ENCODE assay signal across 27 cellular contexts in genomic region chr2:18753722-18754121, GRCh38.
"Had no signal": no experiment of that assay in that cellular context is flagged by ENCODE, and none has a peak within 500 bp of the region (broad histone marks: within the 10 kb centered on the region; RNA-seq: fewer than 3 reads in every experiment).

No MANE protein-coding gene starts in this region.

- H3K27me3 ChIP-seq: stomach, suprapubic skin, testis, thyroid gland, tibial artery, tibial nerve, transverse colon, upper lobe of left lung, upper lobe of right lung, uterus, vagina had no signal

- H3K9me3 Mint-ChIP-seq: stimulated activated effector memory CD8-positive, alpha-beta T cell treated with anti-CD3 and anti-CD28 coated beads, Interleukin-12 subunit alpha, Interleukin-12 subunit beta, amount 100 ng/mL, for 72 hours; stimulated activated memory B cell treated with anti-CD40 and anti-IgM and Interleukin-4, amounts not matched to agents 10 μg/mL and 1 μg/mL and 100 μg/mL, for 72 hours; stimulated activated naive B cell treated with anti-CD40 and anti-IgM and Interleukin-4, amounts not matched to agents 10 μg/mL and 1 μg/mL and 100 μg/mL, for 72 hours; stimulated activated naive CD8-positive, alpha-beta T cell treated with anti-CD3 and anti-CD28 coated beads, Interleukin-15, amount 100 ng/mL, for 72 hours; stimulated activated naive CD8-positive, alpha-beta T cell treated with anti-CD3 and anti-CD28 coated beads, Interleukin-15, Interleukin-2, amounts not matched to agents 100 ng/mL and 50 ng/mL, for 24 hours had no signal

- H3K4me3 Mint-ChIP-seq: stimulated activated effector memory CD8-positive, alpha-beta T cell treated with anti-CD3 and anti-CD28 coated beads, Interleukin-12 subunit alpha, Interleukin-12 subunit beta, amount 100 ng/mL, for 72 hours; stimulated activated memory B cell treated with anti-CD40 and anti-IgM and Interleukin-4, amounts not matched to agents 10 μg/mL and 1 μg/mL and 100 μg/mL, for 72 hours; stimulated activated naive B cell treated with anti-CD40 and anti-IgM and Interleukin-4, amounts not matched to agents 10 μg/mL and 1 μg/mL and 100 μg/mL, for 72 hours; stimulated activated naive CD8-positive, alpha-beta T cell treated with anti-CD3 and anti-CD28 coated beads, Interleukin-15, amount 100 ng/mL, for 72 hours; stimulated activated naive CD8-positive, alpha-beta T cell treated with anti-CD3 and anti-CD28 coated beads, Interleukin-15, Interleukin-2, amounts not matched to agents 100 ng/mL and 50 ng/mL, for 24 hours; type B pancreatic cell had no signal

- H3K9me3 ChIP-seq: stomach, suprapubic skin, testis, thoracic aorta, thyroid gland, tibial artery, tibial nerve, transverse colon, upper lobe of left lung, upper lobe of right lung, uterus, vagina had no signal

- H3K27ac ChIP-seq: stomach, suprapubic skin, testis, thoracic aorta, thyroid gland, tibial artery, tibial nerve, transverse colon, upper lobe of left lung, upper lobe of right lung, uterus, vagina had no signal

- ATAC-seq: stimulated activated memory B cell treated with anti-CD40 and anti-IgM and Interleukin-4, amounts not matched to agents 10 μg/mL and 1 μg/mL and 100 μg/mL, for 72 hours; stimulated activated naive B cell treated with anti-CD40 and anti-IgM and Interleukin-4, amounts not matched to agents 10 μg/mL and 1 μg/mL and 100 μg/mL, for 72 hours; stimulated activated naive CD8-positive, alpha-beta T cell treated with anti-CD3 and anti-CD28 coated beads, Interleukin-15, amount 100 ng/mL, for 72 hours; stimulated activated naive CD8-positive, alpha-beta T cell treated with anti-CD3 and anti-CD28 coated beads, Interleukin-15, Interleukin-2, amounts not matched to agents 100 U/mL and 50 U/mL, for 24 hours; upper lobe of right lung had no signal

- H3K36me3 ChIP-seq: stomach, suprapubic skin, thoracic aorta, thyroid gland, tibial artery, tibial nerve, transverse colon, upper lobe of left lung, upper lobe of right lung, uterus, vagina had no signal

- H3K4me1 ChIP-seq: upper lobe of left lung, upper lobe of right lung, uterus, vagina had no signal

- H3K27ac Mint-ChIP-seq: stimulated activated effector memory CD8-positive, alpha-beta T cell treated with anti-CD3 and anti-CD28 coated beads, Interleukin-12 subunit alpha, Interleukin-12 subunit beta, amount 100 ng/mL, for 72 hours; stimulated activated memory B cell treated with anti-CD40 and anti-IgM and Interleukin-4, amounts not matched to agents 10 μg/mL and 1 μg/mL and 100 μg/mL, for 72 hours; stimulated activated naive B cell treated with anti-CD40 and anti-IgM and Interleukin-4, amounts not matched to agents 10 μg/mL and 1 μg/mL and 100 μg/mL, for 72 hours; stimulated activated naive CD8-positive, alpha-beta T cell treated with anti-CD3 and anti-CD28 coated beads, Interleukin-15, amount 100 ng/mL, for 72 hours; stimulated activated naive CD8-positive, alpha-beta T cell treated with anti-CD3 and anti-CD28 coated beads, Interleukin-15, Interleukin-2, amounts not matched to agents 100 ng/mL and 50 ng/mL, for 24 hours; type B pancreatic cell had no signal

- H3K4me1 Mint-ChIP-seq: stimulated activated effector memory CD8-positive, alpha-beta T cell treated with anti-CD3 and anti-CD28 coated beads, Interleukin-12 subunit alpha, Interleukin-12 subunit beta, amount 100 ng/mL, for 72 hours; stimulated activated memory B cell treated with anti-CD40 and anti-IgM and Interleukin-4, amounts not matched to agents 10 μg/mL and 1 μg/mL and 100 μg/mL, for 72 hours; stimulated activated naive B cell treated with anti-CD40 and anti-IgM and Interleukin-4, amounts not matched to agents 10 μg/mL and 1 μg/mL and 100 μg/mL, for 72 hours; stimulated activated naive CD8-positive, alpha-beta T cell treated with anti-CD3 and anti-CD28 coated beads, Interleukin-15, amount 100 ng/mL, for 72 hours had no signal

- H3K36me3 Mint-ChIP-seq: stimulated activated effector memory CD8-positive, alpha-beta T cell treated with anti-CD3 and anti-CD28 coated beads, Interleukin-12 subunit alpha, Interleukin-12 subunit beta, amount 100 ng/mL, for 72 hours; stimulated activated memory B cell treated with anti-CD40 and anti-IgM and Interleukin-4, amounts not matched to agents 10 μg/mL and 1 μg/mL and 100 μg/mL, for 72 hours; type B pancreatic cell had no signal

- H3K4me3 ChIP-seq: stomach, suprapubic skin, testis, thoracic aorta, thyroid gland, tibial artery, tibial nerve, transverse colon, upper lobe of left lung, upper lobe of right lung, uterus, vagina had no signal

- H3K27me3 Mint-ChIP-seq: stimulated activated memory B cell treated with anti-CD40 and anti-IgM and Interleukin-4, amounts not matched to agents 10 μg/mL and 1 μg/mL and 100 μg/mL, for 72 hours; stimulated activated naive B cell treated with anti-CD40 and anti-IgM and Interleukin-4, amounts not matched to agents 10 μg/mL and 1 μg/mL and 100 μg/mL, for 72 hours; stimulated activated naive CD8-positive, alpha-beta T cell treated with anti-CD3 and anti-CD28 coated beads, Interleukin-15, amount 100 ng/mL, for 72 hours; stimulated activated naive CD8-positive, alpha-beta T cell treated with anti-CD3 and anti-CD28 coated beads, Interleukin-15, Interleukin-2, amounts not matched to agents 100 ng/mL and 50 ng/mL, for 24 hours had no signal

- DNase-seq: stimulated activated CD4-positive, alpha-beta T cell treated with anti-CD3 and anti-CD28 coated beads, Interleukin-2, amount 100 ng/mL, for 48 hours; stimulated activated CD4-positive, alpha-beta T cell treated with anti-CD3 and anti-CD28 coated beads, Interleukin-4, amount 100 ng/mL, for 1 hour; stimulated activated CD4-positive, alpha-beta T cell treated with anti-CD3 and anti-CD28 coated beads, Interleukin-4, amount 100 ng/mL, for 24 hours; stimulated activated CD4-positive, alpha-beta T cell treated with anti-CD3 and anti-CD28 coated beads, Interleukin-4, amount 100 ng/mL, for 4 hours; stimulated activated CD8-positive, alpha-beta memory T cell treated with anti-CD3 and anti-CD28 coated beads, Interleukin-4, amount 100 ng/mL, for 48 hours; stimulated activated naive B cell treated with anti-CD40 and anti-IgM and Interleukin-4, amounts not matched to agents 10 μg/mL and 1 μg/mL and 100 μg/mL, for 72 hours; stimulated activated naive CD4-positive, alpha-beta T cell; stimulated activated naive CD4-positive, alpha-beta T cell treated with Interleukin-2 at 50 U/mL for 16 hours; stimulated activated naive CD8-positive, alpha-beta T cell treated with anti-CD3 and anti-CD28 coated beads, Interleukin-15, amount 100 ng/mL, for 72 hours; stimulated activated naive CD8-positive, alpha-beta T cell treated with anti-CD3 and anti-CD28 coated beads, Interleukin-15, Interleukin-2, amounts not matched to agents 100 U/mL and 50 U/mL, for 24 hours; stomach; testis; thyroid gland; tibial artery; transverse colon; trophoblast cell; upper lobe of left lung; upper lobe of right lung; uterus had no signal
